ENCODE assay signal across 1 cellular context in genomic region chr17:78186689-78187595, GRCh38.
TF ChIP-seq lines count a peak whose summit lies in the region.

Gene AFMID, plus strand, starts transcription at chr17:78187362. Its CDS starts 9 bp downstream, at chr17:78187371.
Gene TK1, minus strand, starts transcription at chr17:78187052. Its CDS starts 58 bp downstream, at chr17:78186994.

TF ChIP-seq in IMR-90, 13 proteins besides CTCF, POLR2A, EP300 and RAD21 (continued from another document):
- TF ChIP-seq ELK1 (IDR thresholded peaks at IDR 0.05; ENCODE audit: borderline replicate concordance, low read depth, low read length) (no peak), RCOR1 (IDR thresholded peaks at IDR 0.05; ENCODE audit: insufficient replicate concordance, low read length) (no peak), MXI1 (IDR thresholded peaks at IDR 0.05; ENCODE audit: borderline replicate concordance, low read depth, low read length) (peak; percentile 93), SMC3 (IDR thresholded peaks at IDR 0.05; ENCODE audit: low read depth, low read length) (0 out of 2 replicates have a peak, but pooled peaks have one; percentile 23), MAZ (IDR thresholded peaks at IDR 0.05; ENCODE audit: borderline replicate concordance, low read depth, low read length) (peak; percentile 45; the same call in 1 of the 2 replicates), USF2 (IDR thresholded peaks at IDR 0.05; ENCODE audit: low read depth, low read length) (peak; percentile 67), RFX5 (IDR thresholded peaks at IDR 0.05; ENCODE audit: low read depth, low read length) (no peak), FOS (IDR thresholded peaks at IDR 0.05; ENCODE audit: low read depth, low read length) (peak; percentile 58; the same call in 1 of the 2 replicates), NFE2L2 (IDR thresholded peaks at IDR 0.05; ENCODE audit: low read depth, low read length) (no peak), CHD1 (IDR thresholded peaks at IDR 0.05; ENCODE audit: low read depth, low read length) (no peak)
